ENCODE assay signal across 22 cellular contexts in genomic region chr12:11820476-11820875, GRCh38.
"Had no signal": no experiment of that assay in that cellular context is flagged by ENCODE, and none has a peak within 500 bp of the region (broad histone marks: within the 10 kb centered on the region; RNA-seq: fewer than 3 reads in every experiment).

No MANE protein-coding gene starts in this region.

- H3K27me3 ChIP-seq: breast epithelium, colonic mucosa, ovary, uterus had no signal

- H3K4me1 ChIP-seq: prostate gland, uterus had no signal

- H3K36me3 ChIP-seq: breast epithelium, colonic mucosa, ovary, prostate gland, thoracic aorta, uterus had no signal

- H3K4me2 ChIP-seq: smooth muscle cell had no signal

- H3K9me3 ChIP-seq: breast epithelium, colonic mucosa, ovary, prostate gland, thoracic aorta, uterus had no signal

- H3K4me3 ChIP-seq: breast epithelium, colonic mucosa, ovary, prostate gland, smooth muscle cell, thoracic aorta, uterus had no signal

- ATAC-seq: activated CD4-positive, alpha-beta T cell treated with anti-CD3 and anti-CD28 coated beads for 36 hours; activated CD8-positive, alpha-beta memory T cell treated with anti-CD3 and anti-CD28 coated beads, Interleukin-2, amount 10 ng/mL, durations not matched to agents 7 days and 5 days; activated CD8-positive, alpha-beta T cell treated with anti-CD3 and anti-CD28 coated beads, Interleukin-2, amount 10 ng/mL, durations not matched to agents 7 days and 5 days; activated naive CD8-positive, alpha-beta T cell treated with anti-CD3 and anti-CD28 coated beads, Interleukin-2, amount 50 U/mL, for 24 hours; left ventricle myocardium superior; T-cell had no signal

- DNase-seq: activated CD4-positive, alpha-beta T cell treated with anti-CD3 and anti-CD28 coated beads for 36 hours; activated CD4-positive, CD25-positive, alpha-beta regulatory T cell; activated CD8-positive, alpha-beta memory T cell treated with anti-CD3 and anti-CD28 coated beads, Interleukin-2, amount 10 ng/mL, durations not matched to agents 7 days and 5 days; activated CD8-positive, alpha-beta T cell treated with anti-CD3 and anti-CD28 coated beads, Interleukin-2, amount 10 ng/mL, durations not matched to agents 7 days and 5 days; activated naive CD8-positive, alpha-beta T cell treated with anti-CD3 and anti-CD28 coated beads, Interleukin-2, amount 50 U/mL, for 24 hours; colonic mucosa; effector memory CD4-positive, alpha-beta T cell; left ventricle myocardium superior; nephron progenitor cell; ovary; stimulated activated CD4-positive, alpha-beta T cell treated with anti-CD3 and anti-CD28 coated beads, Interleukin-15, amount 100 ng/mL, for 24 hours; stimulated activated CD4-positive, alpha-beta T cell treated with anti-CD3 and anti-CD28 coated beads, Interleukin-2, amount 100 ng/mL, for 24 hours; stimulated activated naive CD4-positive, alpha-beta T cell; T-cell; trophoblast cell; uterus had no signal

- H3K27ac ChIP-seq: breast epithelium, colonic mucosa, ovary, prostate gland, thoracic aorta, uterus had no signal

- FAIRE-seq: frontal cortex, islet of Langerhans had no signal
